Comparison of ENCODE assay signal across 11 cellular contexts in the genomic region with DNA sequence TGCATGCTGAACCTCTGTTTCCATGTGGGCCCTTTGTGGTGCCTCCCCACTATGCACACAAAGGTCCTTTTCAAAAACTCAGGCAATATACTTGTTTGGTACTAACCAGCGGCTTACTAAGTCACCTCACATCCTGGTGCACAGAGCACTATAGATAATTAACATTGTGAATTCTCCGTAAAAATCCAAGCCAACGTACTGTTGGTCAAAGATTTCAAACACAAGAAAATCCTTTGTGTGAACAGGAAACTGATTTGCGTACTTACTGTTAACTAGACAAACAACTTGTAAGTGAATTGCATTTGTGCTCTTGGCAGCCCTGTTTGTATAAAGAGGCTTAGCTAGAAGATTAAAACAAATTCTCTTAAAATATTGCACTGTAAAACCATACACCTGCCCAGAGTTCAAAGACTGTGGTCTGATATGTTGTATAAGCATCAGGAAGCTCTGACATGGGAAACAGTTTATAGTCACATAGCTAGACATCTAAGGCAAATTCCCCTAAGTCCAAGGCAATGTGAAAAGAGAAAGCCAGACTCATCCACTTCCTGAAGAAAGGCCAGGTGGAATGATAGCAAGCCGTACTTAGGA.
DNase-seq lines count a peak whose midpoint lies in the region; ATAC-seq and TF ChIP-seq lines count a peak whose summit lies in the region.
"Had no signal": no experiment of that assay in that cellular context is flagged by ENCODE, and none has a peak within 500 bp of the region (broad histone marks: within the 10 kb centered on the region; RNA-seq: fewer than 3 reads in every experiment).

No MANE protein-coding gene starts in this region.

- H3K27ac ChIP-seq in heart left ventricle (peak overlapping the region in 8 of 12 donors; percentile 6 to 64 (median 32)), right atrium auricular region (peak overlapping the region in 1 of 2 donors; percentile 83), upper lobe of right lung (peak overlapping the region; percentile 26)
- H3K27ac ChIP-seq: SJCRH30 had no signal

- TF ChIP-seq POLR2A in heart left ventricle (IDR thresholded peaks at IDR 0.05) = no peak

- ATAC-seq in heart left ventricle = peak in 1 of 4 donors; percentile 24
- ATAC-seq in upper lobe of right lung = peak; percentile 70
- no peak for ATAC-seq in stimulated activated naive CD8-positive, alpha-beta T cell treated with anti-CD3 and anti-CD28 coated beads, Interleukin-15, Interleukin-2, amounts not matched to agents 100 U/mL and 50 U/mL, for 24 hours

- H3K9me3 Mint-ChIP-seq in glutamatergic neuron (ENCODE audit: unreplicated experiment) (peaks cover 12% of the 10 kb centered on the region), immature natural killer cell (peaks cover 0 to 2% (median 0%) of the 10 kb centered on the region in 6 donors)

- H3K4me1 Mint-ChIP-seq in glutamatergic neuron (ENCODE audit: low read depth, unreplicated experiment) (peaks cover 19% of the 10 kb centered on the region), immature natural killer cell (no peaks in the 10 kb centered on the region)

- no peak for TF ChIP-seq CTCF in heart left ventricle (IDR thresholded peaks at IDR 0.05)
- TF ChIP-seq CTCF in right atrium auricular region (IDR thresholded peaks at IDR 0.05) = no peak
- no peak for TF ChIP-seq CTCF in glutamatergic neuron (IDR thresholded peaks at IDR 0.05; ENCODE audit: partially characterized antibody, unreplicated experiment)
- no peak for TF ChIP-seq CTCF in upper lobe of right lung (IDR thresholded peaks at IDR 0.05)

- intact Hi-C loops in heart left ventricle (cut with DNase I) = loop anchor here in 2 of 10 donors (5.0 to 10.0 kb wide), 2 partner anchors 124 to 126 kb away; partner anchors contain the start of gene SLC12A2 (in 2 of the 2)
- intact Hi-C loops in upper lobe of right lung (cut with DNase I) = no loop called here

- H3K27me3 ChIP-seq in heart left ventricle (no peaks in the 10 kb centered on the region), right atrium auricular region (no peaks in the 10 kb centered on the region), upper lobe of right lung (no peaks in the 10 kb centered on the region)
- H3K27me3 ChIP-seq: SJCRH30 had no signal

- H3K4me3 Mint-ChIP-seq in glutamatergic neuron (ENCODE audit: unreplicated experiment) (peak overlapping the region; percentile 72), immature natural killer cell (no peak overlapping the region)
- H3K4me3 Mint-ChIP-seq: B cell had no signal

- H3K27ac Mint-ChIP-seq in glutamatergic neuron (ENCODE audit: unreplicated experiment) (peak overlapping the region; percentile 81), immature natural killer cell (no peak overlapping the region)
- H3K27ac Mint-ChIP-seq: B cell had no signal

- H3K36me3 Mint-ChIP-seq in glutamatergic neuron (ENCODE audit: unreplicated experiment) = peaks cover 10% of the 10 kb centered on the region
- H3K36me3 Mint-ChIP-seq in immature natural killer cell = peaks cover 0 to 30% (median 13%) of the 10 kb centered on the region in 3 donors

- H3K4me1 ChIP-seq in heart left ventricle (peaks cover 8 to 54% (median 41%) of the 10 kb centered on the region in 12 donors), right atrium auricular region (peaks cover 0 to 55% of the 10 kb centered on the region in 2 donors), upper lobe of right lung (peaks cover 19% of the 10 kb centered on the region)

- H3K36me3 ChIP-seq in heart left ventricle = no peaks in the 10 kb centered on the region
- H3K36me3 ChIP-seq in right atrium auricular region = no peaks in the 10 kb centered on the region
- no peaks in the 10 kb centered on the region for H3K36me3 ChIP-seq in upper lobe of right lung
- H3K36me3 ChIP-seq: SJCRH30 had no signal

- H3K4me3 ChIP-seq in heart left ventricle (no peak overlapping the region), right atrium auricular region (no peak overlapping the region), upper lobe of right lung (no peak overlapping the region)
- H3K4me3 ChIP-seq: SJCRH30 had no signal

- DNase-seq in heart left ventricle (no peak), right atrium auricular region (ENCODE audit: low spot score) (no peak), NCI-H748 (lab: John Stamatoyannopoulos, UW; ENCODE audit: unreplicated experiment) (peak; percentile 73), glutamatergic neuron (no peak), upper lobe of right lung (no peak), immature natural killer cell (no peak)
- no peak for DNase-seq in stimulated activated CD4-positive, alpha-beta T cell treated with anti-CD3 and anti-CD28 coated beads, Interleukin-1b, Interleukin-23, amount 100 ng/mL, for 48 hours
- DNase-seq in stimulated activated naive CD8-positive, alpha-beta T cell treated with anti-CD3 and anti-CD28 coated beads, Interleukin-15, Interleukin-2, amounts not matched to agents 100 U/mL and 50 U/mL, for 24 hours = no peak
- DNase-seq: activated effector memory CD4-positive, alpha-beta T cell treated with anti-CD3 and anti-CD28 coated beads, Interleukin-2, amount 50 U/mL, for 16 hours had no signal

- H3K27me3 Mint-ChIP-seq in glutamatergic neuron (ENCODE audit: unreplicated experiment) (peaks cover 9% of the 10 kb centered on the region), immature natural killer cell (ENCODE audit: low read depth in 3 of 3) (peaks cover 0 to 5% (median 3%) of the 10 kb centered on the region in 3 donors)
- H3K27me3 Mint-ChIP-seq: B cell had no signal

- WGBS in heart left ventricle, 4 donors = 63 to 71% (median 67%) methylated on average over 5 of the region's 5 CpGs

- H3K9me3 ChIP-seq in heart left ventricle (no peaks in the 10 kb centered on the region), right atrium auricular region (no peaks in the 10 kb centered on the region), upper lobe of right lung (no peaks in the 10 kb centered on the region)
- H3K9me3 ChIP-seq: SJCRH30 had no signal
